ENCODE assay signal across 1 cellular context in the genomic region with DNA sequence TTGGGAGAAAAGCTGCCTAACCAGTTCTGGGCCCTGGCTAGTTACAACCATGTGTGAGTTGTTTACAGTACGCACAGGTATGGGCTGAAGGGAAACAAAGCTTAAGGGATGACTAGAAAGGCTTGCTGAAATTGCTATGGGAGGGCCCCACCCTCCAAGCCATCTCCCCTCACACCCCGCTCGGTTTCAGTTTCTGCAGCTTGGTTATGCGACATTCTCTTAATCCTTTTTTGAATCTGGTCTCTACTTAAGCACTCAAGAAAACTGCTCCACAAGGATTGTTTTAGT.
TF ChIP-seq lines count a peak whose summit lies in the region.

No MANE protein-coding gene starts in this region.

TF ChIP-seq in A549, 52 proteins besides CTCF, POLR2A, EP300 and RAD21 (continued from another document):
- TF ChIP-seq, protein P1, sequence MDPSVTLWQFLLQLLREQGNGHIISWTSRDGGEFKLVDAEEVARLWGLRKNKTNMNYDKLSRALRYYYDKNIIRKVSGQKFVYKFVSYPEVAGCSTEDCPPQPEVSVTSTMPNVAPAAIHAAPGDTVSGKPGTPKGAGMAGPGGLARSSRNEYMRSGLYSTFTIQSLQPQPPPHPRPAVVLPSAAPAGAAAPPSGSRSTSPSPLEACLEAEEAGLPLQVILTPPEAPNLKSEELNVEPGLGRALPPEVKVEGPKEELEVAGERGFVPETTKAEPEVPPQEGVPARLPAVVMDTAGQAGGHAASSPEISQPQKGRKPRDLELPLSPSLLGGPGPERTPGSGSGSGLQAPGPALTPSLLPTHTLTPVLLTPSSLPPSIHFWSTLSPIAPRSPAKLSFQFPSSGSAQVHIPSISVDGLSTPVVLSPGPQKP (IDR thresholded peaks at IDR 0.05; ENCODE audit: low read depth, low read length): no peak
- TF ChIP-seq, protein P2, sequence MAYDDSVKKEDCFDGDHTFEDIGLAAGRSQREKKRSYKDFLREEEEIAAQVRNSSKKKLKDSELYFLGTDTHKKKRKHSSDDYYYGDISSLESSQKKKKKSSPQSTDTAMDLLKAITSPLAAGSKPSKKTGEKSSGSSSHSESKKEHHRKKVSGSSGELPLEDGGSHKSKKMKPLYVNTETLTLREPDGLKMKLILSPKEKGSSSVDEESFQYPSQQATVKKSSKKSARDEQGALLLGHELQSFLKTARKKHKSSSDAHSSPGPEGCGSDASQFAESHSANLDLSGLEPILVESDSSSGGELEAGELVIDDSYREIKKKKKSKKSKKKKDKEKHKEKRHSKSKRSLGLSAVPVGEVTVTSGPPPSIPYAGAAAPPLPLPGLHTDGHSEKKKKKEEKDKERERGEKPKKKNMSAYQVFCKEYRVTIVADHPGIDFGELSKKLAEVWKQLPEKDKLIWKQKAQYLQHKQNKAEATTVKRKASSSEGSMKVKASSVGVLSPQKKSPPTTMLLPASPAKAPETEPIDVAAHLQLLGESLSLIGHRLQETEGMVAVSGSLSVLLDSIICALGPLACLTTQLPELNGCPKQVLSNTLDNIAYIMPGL (CRISPR knock-in tag; IDR thresholded peaks at IDR 0.05; ENCODE audit: borderline replicate concordance): no peak
- no peak for TF ChIP-seq PHF8 (IDR thresholded peaks at IDR 0.05; ENCODE audit: borderline replicate concordance, low read depth)
- no peak for TF ChIP-seq HEYL (CRISPR knock-in tag; IDR thresholded peaks at IDR 0.05)
